Comparison of ENCODE assay signal across 1 cellular context in the genomic region with DNA sequence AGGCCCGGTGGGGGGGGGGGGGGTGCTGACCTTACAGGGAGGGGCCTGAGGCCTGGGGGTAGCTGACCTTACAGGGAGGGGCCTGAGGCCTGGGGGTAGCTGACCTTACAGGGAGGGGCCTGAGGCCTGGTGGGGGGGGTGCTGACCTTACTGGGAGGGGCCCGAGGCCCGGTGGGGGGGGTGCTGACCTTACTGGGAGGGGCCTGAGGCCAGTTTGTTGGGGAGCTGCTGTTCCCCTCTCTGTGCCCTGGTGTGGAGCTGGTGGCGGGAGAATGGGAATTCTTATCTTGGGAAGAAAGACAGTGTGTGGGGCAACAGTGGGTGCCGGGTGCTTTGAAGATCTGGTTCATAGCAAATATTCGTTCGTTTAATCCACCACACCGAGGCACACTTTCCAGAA.
TF ChIP-seq lines count a peak whose summit lies in the region.

No MANE protein-coding gene starts in this region.

TF ChIP-seq in SK-N-SH treated with all-trans-retinoic acid at 6 μM for 48 hours, 23 proteins besides CTCF, POLR2A, EP300 and RAD21 (continued from another document):
- no peak for TF ChIP-seq TCF4 (CRISPR knock-in tag; IDR thresholded peaks at IDR 0.05; ENCODE audit: borderline replicate concordance)
- no peak for TF ChIP-seq ZFP3 (CRISPR knock-in tag; IDR thresholded peaks at IDR 0.05)
- TF ChIP-seq TOX (CRISPR knock-in tag; IDR thresholded peaks at IDR 0.05; ENCODE audit: borderline replicate concordance) = no peak
